8 cellular contexts compared by ENCODE assay signal in genomic region chr22:36816635-36817428, GRCh38. TPM values are rescaled to one million over a fixed set of nuclear protein-coding genes. Genes with fewer than 3 reads are reported as not detected.
A peak's percentile ranks its signal among the peaks of the same experiment; 100 is the strongest.
DNase-seq lines count a peak whose midpoint lies in the region; ATAC-seq and TF ChIP-seq lines count a peak whose summit lies in the region.

Gene PVALB, minus strand, starts transcription at chr22:36817035. Its CDS starts 30 bp downstream, at chr22:36817005.

- H3K4me1 ChIP-seq in left lung (peaks cover 10 to 13% of the 10 kb centered on the region in 2 donors), urinary bladder (ENCODE audit: insufficient read depth) (no peaks in the 10 kb centered on the region)

- no peak for DNase-seq in activated naive CD8-positive, alpha-beta T cell treated with anti-CD3 and anti-CD28 coated beads, Interleukin-2, amount 50 U/mL, for 24 hours
- DNase-seq in left lung (no peak), activated gamma-delta T cell (lab: John Stamatoyannopoulos, UW) (no peak), NCI-H2107 (lab: John Stamatoyannopoulos, UW) (no peak)

- peaks cover 45% of the 10 kb centered on the region for H3K27me3 Mint-ChIP-seq in activated naive CD8-positive, alpha-beta T cell
- peaks cover 51% of the 10 kb centered on the region for H3K27me3 Mint-ChIP-seq in activated naive CD8-positive, alpha-beta T cell treated with anti-CD3 and anti-CD28 coated beads, Interleukin-2, amount 50 U/mL, for 24 hours
- H3K27me3 Mint-ChIP-seq in brain = peaks cover 94% of the 10 kb centered on the region

- no peaks in the 10 kb centered on the region for H3K36me3 Mint-ChIP-seq in activated naive CD8-positive, alpha-beta T cell
- H3K36me3 Mint-ChIP-seq in activated naive CD8-positive, alpha-beta T cell treated with anti-CD3 and anti-CD28 coated beads, Interleukin-2, amount 50 U/mL, for 24 hours (ENCODE audit: low read depth) = no peaks in the 10 kb centered on the region
- H3K36me3 Mint-ChIP-seq in brain = no peaks in the 10 kb centered on the region

- H3K9me3 Mint-ChIP-seq in activated naive CD8-positive, alpha-beta T cell (ENCODE audit: low read depth) = no peaks in the 10 kb centered on the region
- no peaks in the 10 kb centered on the region for H3K9me3 Mint-ChIP-seq in activated naive CD8-positive, alpha-beta T cell treated with anti-CD3 and anti-CD28 coated beads, Interleukin-2, amount 50 U/mL, for 24 hours
- peaks cover 0 to 3% (median 0%) of the 10 kb centered on the region in 5 experiments for H3K9me3 Mint-ChIP-seq in brain

- H3K4me3 ChIP-seq in left lung (peak within 1 kb of the TSS in 1 of 2 donors; percentile 7), urinary bladder (ENCODE audit: low read depth, low read length) (peak within 1 kb of the TSS; percentile 8)

- H3K36me3 ChIP-seq in left lung (no peaks in the 10 kb centered on the region), urinary bladder (ENCODE audit: insufficient read depth) (no peaks in the 10 kb centered on the region)

- no peak within 1 kb of the TSS for H3K27ac Mint-ChIP-seq in activated naive CD8-positive, alpha-beta T cell
- no peak within 1 kb of the TSS for H3K27ac Mint-ChIP-seq in activated naive CD8-positive, alpha-beta T cell treated with anti-CD3 and anti-CD28 coated beads, Interleukin-2, amount 50 U/mL, for 24 hours
- H3K27ac Mint-ChIP-seq in brain = no peak within 1 kb of the TSS

- H3K27me3 ChIP-seq in left lung = peaks cover 59 to 96% of the 10 kb centered on the region in 2 donors

- intact Hi-C loops in left lung (cut with DNase I) = no loop called here

- peak within 1 kb of the TSS; percentile 63 for H3K4me3 Mint-ChIP-seq in activated naive CD8-positive, alpha-beta T cell
- no peak within 1 kb of the TSS for H3K4me3 Mint-ChIP-seq in activated naive CD8-positive, alpha-beta T cell treated with anti-CD3 and anti-CD28 coated beads, Interleukin-2, amount 50 U/mL, for 24 hours
- peak within 1 kb of the TSS; percentile 51 to 75 (median 70) for H3K4me3 Mint-ChIP-seq in brain

- 1% methylated on average over 74 of the region's 74 CpGs for WGBS in urinary bladder

- no peak for ATAC-seq in activated naive CD8-positive, alpha-beta T cell treated with anti-CD3 and anti-CD28 coated beads, Interleukin-2, amount 50 U/mL, for 24 hours
- ATAC-seq in left lung (peak; percentile 88), HG02852 (IDR thresholded peaks at IDR 0.05; ENCODE audit: unreplicated experiment) (no peak)

- TF ChIP-seq CTCF in brain (conservative IDR thresholded peaks at IDR 0.05) (no peak), left lung (IDR thresholded peaks at IDR 0.05) (no peak)

- no peaks in the 10 kb centered on the region for H3K9me3 ChIP-seq in left lung

- peaks cover 11% of the 10 kb centered on the region for H3K4me1 Mint-ChIP-seq in activated naive CD8-positive, alpha-beta T cell (ENCODE audit: low read depth)
- H3K4me1 Mint-ChIP-seq in activated naive CD8-positive, alpha-beta T cell treated with anti-CD3 and anti-CD28 coated beads, Interleukin-2, amount 50 U/mL, for 24 hours = peaks cover 4% of the 10 kb centered on the region
- peaks cover 18% of the 10 kb centered on the region for H3K4me1 Mint-ChIP-seq in brain

- no peak within 1 kb of the TSS for H3K27ac ChIP-seq in left lung
- no peak within 1 kb of the TSS for H3K27ac ChIP-seq in urinary bladder (ENCODE audit: low read depth)

RNA-seq across cellular contexts. Expression of gene PVALB, which starts in this region (rescaled TPM):
- polyA plus RNA-seq in brain (ENCODE audit: insufficient read depth, low read depth, low replicate concordance) (23.8 TPM), urinary bladder (2.7 TPM)
- total RNA-seq in left lung (under 1 TPM; 0.70 to 0.76 TPM), urinary bladder (2.2 TPM)

Comparison
In these comparisons a context has a peak if more than half of its experiments do, and no peak if none do; other contexts are left out.
1. Peak in ATAC-seq in left lung; RNA of the gene not detected or under 1 TPM.